9 cellular contexts compared by ENCODE assay signal in genomic region chr2:20444113-20444992, GRCh38. TPM values are rescaled to one million over a fixed set of nuclear protein-coding genes. Genes with fewer than 3 reads are reported as not detected.
DNase-seq lines count a peak whose midpoint lies in the region; ATAC-seq and TF ChIP-seq lines count a peak whose summit lies in the region.
"Had no signal": no experiment of that assay in that cellular context is flagged by ENCODE, and none has a peak within 500 bp of the region (broad histone marks: within the 10 kb centered on the region; RNA-seq: fewer than 3 reads in every experiment).

No MANE protein-coding gene starts in this region.

- intact Hi-C loops in left ventricle myocardium inferior (cut with micrococcal nuclease): no loop called here
- intact Hi-C loops in cardiac septum (cut with DNase I): loop anchor here (1.0 to 2.0 kb wide), 2 partner anchors 80 to 191 kb away; no protein-coding TSS in a partner anchor
- intact Hi-C loops in aorta (cut with DNase I): loop anchor here (1.0 to 2.0 kb wide), 2 partner anchors 190 to 197 kb away; no protein-coding TSS in a partner anchor

- 3 to 6% methylated on average over 12 of the region's 12 CpGs for WGBS in aorta, 2 donors

- H3K27ac ChIP-seq in left ventricle myocardium inferior (replicated peaks) (peak overlapping the region; percentile 99), osteoblast (ENCODE audit: low read depth, low read length) (peak overlapping the region; percentile 51), aorta (ENCODE audit: low read depth in 1 of 2, low read length in 2 of 2) (peak overlapping the region; percentile 69 to 81)

- peak overlapping the region; percentile 71 for H3K4me2 ChIP-seq in osteoblast (ENCODE audit: insufficient read depth, low read length)

- no peak for TF ChIP-seq CTCF in left ventricle myocardium inferior (IDR thresholded peaks at IDR 0.05; ENCODE audit: borderline replicate concordance)
- TF ChIP-seq CTCF in fibroblast of mammary gland (conservative IDR thresholded peaks at IDR 0.05; ENCODE audit: control insufficient read depth, insufficient read depth, low read depth, low read length): no peak
- no peak for TF ChIP-seq CTCF in osteoblast (IDR thresholded peaks at IDR 0.05; ENCODE audit: extremely low read depth, low read depth, low read length)

- H3K4me1 ChIP-seq in left ventricle myocardium inferior (peaks cover 56% of the 10 kb centered on the region), osteoblast (ENCODE audit: insufficient read depth, low read length) (peaks cover 22% of the 10 kb centered on the region), aorta (ENCODE audit: control insufficient read depth in 1 of 2, insufficient read depth in 2 of 2, low read length in 2 of 2) (peaks cover 0 to under 1% of the 10 kb centered on the region in 2 donors)

- ATAC-seq in aorta (ENCODE audit: low FRiP score) (no peak), HG03457 (IDR thresholded peaks at IDR 0.05; ENCODE audit: unreplicated experiment) (no peak), HG02870 (IDR thresholded peaks at IDR 0.05; ENCODE audit: unreplicated experiment) (no peak)

- DNase-seq in left ventricle myocardium inferior: peak; percentile 52
- DNase-seq in cardiac septum (ENCODE audit: low spot score): no peak
- peak; percentile 74 for DNase-seq in fibroblast of mammary gland (ENCODE audit: low read depth)
- no peak for DNase-seq in osteoblast (ENCODE audit: insufficient read length, low spot score, missing footprints)
- peak in 1 of 2 donors; percentile 71 for DNase-seq in aorta
- no peak for DNase-seq in activated gamma-delta T cell treated with Interleukin-2 at 50 U/mL for 16 hours

- H3K27me3 ChIP-seq in left ventricle myocardium inferior (ENCODE audit: low read depth) (no peaks in the 10 kb centered on the region), osteoblast (ENCODE audit: insufficient read depth, low read length) (no peaks in the 10 kb centered on the region), aorta (ENCODE audit: control insufficient read depth in 1 of 2, insufficient read depth in 2 of 2, low read length in 1 of 2) (no peaks in the 10 kb centered on the region)

- no peaks in the 10 kb centered on the region for H3K9me3 ChIP-seq in left ventricle myocardium inferior (replicated peaks)
- H3K9me3 ChIP-seq in osteoblast (ENCODE audit: low read depth, low read length): no peaks in the 10 kb centered on the region
- H3K9me3 ChIP-seq in aorta (ENCODE audit: control insufficient read depth, low read length): no peaks in the 10 kb centered on the region
- H3K9me3 ChIP-seq: HAP-1 had no signal

- H3K36me3 ChIP-seq in left ventricle myocardium inferior (peaks cover 19% of the 10 kb centered on the region), osteoblast (ENCODE audit: insufficient read depth, low read length) (peaks cover 7% of the 10 kb centered on the region), aorta (ENCODE audit: control insufficient read depth in 1 of 2, insufficient read depth in 2 of 2, low read length in 1 of 2) (no peaks in the 10 kb centered on the region)
- H3K36me3 ChIP-seq: HAP-1 had no signal

- peaks cover 28% of the 10 kb centered on the region for H3K79me2 ChIP-seq in osteoblast (ENCODE audit: insufficient read depth, low read length)

- peaks cover 21% of the 10 kb centered on the region for H4K20me1 ChIP-seq in osteoblast (ENCODE audit: insufficient read depth, low read length)

- H2AFZ ChIP-seq in osteoblast (ENCODE audit: low read length): no peak overlapping the region

- H3K4me3 ChIP-seq in left ventricle myocardium inferior (peak overlapping the region; percentile 90), fibroblast of mammary gland (ENCODE audit: control insufficient read depth, low read depth, low read length) (no peak overlapping the region), osteoblast (ENCODE audit: insufficient read depth, low read length) (peak overlapping the region; percentile 36), aorta (ENCODE audit: low read length in 2 of 2) (no peak overlapping the region)
- H3K4me3 ChIP-seq: HAP-1 had no signal

RNA-seq across cellular contexts. Expression of gene RHOB, which starts 2.5 kb away (rescaled TPM):
- total RNA-seq in left ventricle myocardium inferior: 193 TPM
- total RNA-seq in cardiac septum: 98.4 TPM
- 145 and 161 TPM in 2 replicates for total RNA-seq in osteoblast
- 1,000 to 10,000 TPM in 1 of 2 donors, 100 to 1,000 TPM in 1; 271 to 1,049 TPM for total RNA-seq in aorta
- 100 to 1,000 TPM; 150 to 580 TPM for polyA plus RNA-seq in aorta

Comparison
In these comparisons a context has a peak if more than half of its experiments do, and no peak if none do; other contexts are left out.
1. DNase-seq: peak in left ventricle myocardium inferior (single experiment) and fibroblast of mammary gland (single experiment); none in cardiac septum (single experiment), osteoblast (single experiment) and activated gamma-delta T cell treated with Interleukin-2 at 50 U/mL for 16 hours (single experiment).
2. H3K4me3 ChIP-seq: peak in left ventricle myocardium inferior (single experiment) and osteoblast (single experiment); none in fibroblast of mammary gland (single experiment) and aorta (0 of 2).
3. Peak in every context shown above with its lines, with median percentiles within 50 percentile points of each other: H3K27ac ChIP-seq.